8 cellular contexts compared by ENCODE assay signal in the genomic region with DNA sequence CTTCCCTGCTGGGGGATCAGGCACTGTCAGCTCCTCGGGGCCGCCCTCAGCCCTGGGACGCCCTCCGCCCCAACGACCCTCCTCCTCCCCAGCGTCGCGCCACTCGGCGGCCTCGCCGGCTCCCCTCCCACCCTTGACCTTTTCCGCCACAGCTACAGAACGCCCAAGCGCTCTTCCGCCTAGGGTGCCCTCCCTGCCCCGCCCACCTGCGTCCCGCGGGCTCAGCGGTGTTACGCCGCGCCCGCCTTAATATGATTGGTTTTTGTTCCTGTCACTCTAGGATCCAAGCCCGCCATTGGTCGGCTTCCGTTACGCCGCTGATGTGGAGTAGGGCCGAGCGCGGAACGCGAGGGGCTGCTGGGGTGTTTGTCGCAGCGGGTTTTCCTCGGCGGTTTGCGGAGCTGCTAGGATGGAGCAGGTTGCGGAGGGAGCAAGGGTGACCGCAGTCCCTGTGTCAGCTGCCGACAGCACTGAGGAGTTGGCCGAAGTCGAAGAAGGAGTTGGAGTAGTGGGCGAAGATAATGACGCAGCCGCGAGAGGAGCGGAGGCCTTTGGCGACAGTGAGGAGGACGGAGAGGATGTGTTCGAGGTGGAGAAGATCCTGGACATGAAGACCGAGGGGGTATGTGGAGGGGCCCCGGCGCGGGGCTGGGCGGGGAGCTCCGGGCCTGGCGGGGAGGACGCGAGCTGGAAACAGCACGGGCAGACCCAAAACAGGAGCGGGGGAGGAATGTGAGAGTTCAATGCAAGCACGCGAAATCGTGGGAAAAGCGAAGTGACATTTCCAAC. TPM values are rescaled to one million over a fixed set of nuclear protein-coding genes. Genes with fewer than 3 reads are reported as not detected.
DNase-seq lines count a peak whose midpoint lies in the region; ATAC-seq, FAIRE-seq and TF ChIP-seq lines count a peak whose summit lies in the region.

A gene with protein sequence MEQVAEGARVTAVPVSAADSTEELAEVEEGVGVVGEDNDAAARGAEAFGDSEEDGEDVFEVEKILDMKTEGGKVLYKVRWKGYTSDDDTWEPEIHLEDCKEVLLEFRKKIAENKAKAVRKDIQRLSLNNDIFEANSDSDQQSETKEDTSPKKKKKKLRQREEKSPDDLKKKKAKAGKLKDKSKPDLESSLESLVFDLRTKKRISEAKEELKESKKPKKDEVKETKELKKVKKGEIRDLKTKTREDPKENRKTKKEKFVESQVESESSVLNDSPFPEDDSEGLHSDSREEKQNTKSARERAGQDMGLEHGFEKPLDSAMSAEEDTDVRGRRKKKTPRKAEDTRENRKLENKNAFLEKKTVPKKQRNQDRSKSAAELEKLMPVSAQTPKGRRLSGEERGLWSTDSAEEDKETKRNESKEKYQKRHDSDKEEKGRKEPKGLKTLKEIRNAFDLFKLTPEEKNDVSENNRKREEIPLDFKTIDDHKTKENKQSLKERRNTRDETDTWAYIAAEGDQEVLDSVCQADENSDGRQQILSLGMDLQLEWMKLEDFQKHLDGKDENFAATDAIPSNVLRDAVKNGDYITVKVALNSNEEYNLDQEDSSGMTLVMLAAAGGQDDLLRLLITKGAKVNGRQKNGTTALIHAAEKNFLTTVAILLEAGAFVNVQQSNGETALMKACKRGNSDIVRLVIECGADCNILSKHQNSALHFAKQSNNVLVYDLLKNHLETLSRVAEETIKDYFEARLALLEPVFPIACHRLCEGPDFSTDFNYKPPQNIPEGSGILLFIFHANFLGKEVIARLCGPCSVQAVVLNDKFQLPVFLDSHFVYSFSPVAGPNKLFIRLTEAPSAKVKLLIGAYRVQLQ (plus strand): TSS at position 320 of the 789 bp plus-strand sequence. CDS start 90 bp downstream, at position 410.

- peak within 1 kb of the TSS; percentile 95 for H3K4me3 Mint-ChIP-seq in progenitor cell of endocrine pancreas (ENCODE audit: low read depth)

- no peaks in the 10 kb centered on the region for H3K27me3 Mint-ChIP-seq in progenitor cell of endocrine pancreas

- peak within 1 kb of the TSS; percentile 97 for H3K27ac Mint-ChIP-seq in progenitor cell of endocrine pancreas

- TF ChIP-seq CTCF in progenitor cell of endocrine pancreas (IDR thresholded peaks at IDR 0.05; ENCODE audit: unreplicated experiment) = no peak

- H3K36me3 Mint-ChIP-seq in progenitor cell of endocrine pancreas (ENCODE audit: insufficient read depth) = peaks cover 16% of the 10 kb centered on the region

- TF ChIP-seq POLR2A in GM12892 (IDR thresholded peaks at IDR 0.05; ENCODE audit: low read depth, low read length) = peak; percentile 70

- FAIRE-seq in GM12892 (lab: Jason Lieb, UNC) = peak; percentile 90

- DNase-seq in GM12892 (ENCODE audit: insufficient read length) = peak; percentile 90
- peak; percentile 95 for DNase-seq in NCI-H146 (lab: John Stamatoyannopoulos, UW)
- DNase-seq in T-helper 1 cell = peak; percentile 86 to 97 (median 90)
- DNase-seq in amniotic epithelial cell (ENCODE audit: low read depth) = peak; percentile 95
- peak; percentile 96 for DNase-seq in left cardiac atrium
- DNase-seq in progenitor cell of endocrine pancreas (ENCODE audit: low spot score, unreplicated experiment) = peak; percentile 90
- DNase-seq in ureter (ENCODE audit: low spot score) = peak; percentile 96

- ATAC-seq in HG02852 (IDR thresholded peaks at IDR 0.05; ENCODE audit: unreplicated experiment) (peak; percentile 98), left cardiac atrium (peak; percentile 99)

- peaks cover 9% of the 10 kb centered on the region for H3K9me3 Mint-ChIP-seq in progenitor cell of endocrine pancreas (ENCODE audit: low read depth)

- H3K4me1 Mint-ChIP-seq in progenitor cell of endocrine pancreas (ENCODE audit: low read depth) = peaks cover 9% of the 10 kb centered on the region

- intact Hi-C loops in left cardiac atrium (cut with DNase I) = no loop called here

RNA-seq across cellular contexts. Expression of the gene that starts here (rescaled TPM):
- 36.7 TPM for polyA plus RNA-seq in GM12892 (2012; ENCODE audit: missing spikeins)
- 10 to 100 TPM; 27.5 to 32.5 TPM for total RNA-seq in left cardiac atrium
- total RNA-seq in progenitor cell of endocrine pancreas = 27.3 and 29.5 TPM in 2 replicates
- 35.6 TPM for total RNA-seq in ureter

Comparison
In these comparisons a context has a peak if more than half of its experiments do, and no peak if none do; other contexts are left out.
1. Peak in every context shown above with its lines: DNase-seq and ATAC-seq.